In the genomic region with DNA sequence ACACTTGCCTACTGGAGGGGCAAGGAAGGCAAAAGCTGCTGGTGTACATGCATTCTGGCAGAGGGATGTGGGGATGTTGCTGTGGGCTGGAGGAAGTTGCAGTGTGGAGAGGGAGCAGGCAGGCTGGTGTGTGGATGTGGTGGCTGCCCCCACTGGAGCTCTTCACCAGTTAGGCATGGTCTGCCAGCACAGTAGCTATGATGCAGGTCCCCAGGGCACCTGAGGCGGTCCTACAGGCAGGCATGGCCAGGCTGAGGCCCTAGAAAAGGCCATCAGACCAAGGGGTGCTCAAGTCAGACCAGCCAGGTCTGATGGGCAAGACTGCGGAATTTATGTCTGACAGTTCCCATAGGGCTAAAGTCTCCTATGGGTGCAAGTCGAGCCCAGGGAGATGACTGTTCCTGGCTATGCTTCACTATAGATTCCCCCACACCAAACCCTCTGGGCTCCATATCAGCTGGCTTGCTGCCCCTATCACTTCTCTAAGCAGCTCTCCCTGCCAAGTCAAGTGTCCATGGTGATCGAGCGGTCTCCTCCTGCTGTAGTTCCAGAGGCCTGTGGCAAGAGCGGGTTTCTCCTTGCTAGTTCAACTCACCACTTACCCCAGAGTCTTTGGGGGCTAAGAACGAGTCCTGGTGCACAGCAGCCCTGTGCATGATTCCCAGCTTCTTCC, we compare ENCODE assay signal across 1 cellular context.
TF ChIP-seq lines count a peak whose summit lies in the region.

No MANE protein-coding gene starts in this region.

TF ChIP-seq in H1, 55 proteins besides CTCF, POLR2A, EP300 and RAD21:
- TF ChIP-seq SP2 (IDR thresholded peaks at IDR 0.05; ENCODE audit: low read length) = no peak
- no peak for TF ChIP-seq CHD1 (IDR thresholded peaks at IDR 0.05; ENCODE audit: low read depth, low read length)
- TF ChIP-seq, protein P1, sequence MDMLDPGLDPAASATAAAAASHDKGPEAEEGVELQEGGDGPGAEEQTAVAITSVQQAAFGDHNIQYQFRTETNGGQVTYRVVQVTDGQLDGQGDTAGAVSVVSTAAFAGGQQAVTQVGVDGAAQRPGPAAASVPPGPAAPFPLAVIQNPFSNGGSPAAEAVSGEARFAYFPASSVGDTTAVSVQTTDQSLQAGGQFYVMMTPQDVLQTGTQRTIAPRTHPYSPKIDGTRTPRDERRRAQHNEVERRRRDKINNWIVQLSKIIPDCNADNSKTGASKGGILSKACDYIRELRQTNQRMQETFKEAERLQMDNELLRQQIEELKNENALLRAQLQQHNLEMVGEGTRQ (IDR thresholded peaks at IDR 0.05; ENCODE audit: low read length) = no peak
- TF ChIP-seq, protein P2, sequence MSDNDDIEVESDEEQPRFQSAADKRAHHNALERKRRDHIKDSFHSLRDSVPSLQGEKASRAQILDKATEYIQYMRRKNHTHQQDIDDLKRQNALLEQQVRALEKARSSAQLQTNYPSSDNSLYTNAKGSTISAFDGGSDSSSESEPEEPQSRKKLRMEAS (IDR thresholded peaks at IDR 0.05) = no peak
- TF ChIP-seq, protein P3, sequence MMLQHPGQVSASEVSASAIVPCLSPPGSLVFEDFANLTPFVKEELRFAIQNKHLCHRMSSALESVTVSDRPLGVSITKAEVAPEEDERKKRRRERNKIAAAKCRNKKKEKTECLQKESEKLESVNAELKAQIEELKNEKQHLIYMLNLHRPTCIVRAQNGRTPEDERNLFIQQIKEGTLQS (IDR thresholded peaks at IDR 0.05; ENCODE audit: insufficient read depth, low read depth, low read length) = no peak
- TF ChIP-seq, protein P4, sequence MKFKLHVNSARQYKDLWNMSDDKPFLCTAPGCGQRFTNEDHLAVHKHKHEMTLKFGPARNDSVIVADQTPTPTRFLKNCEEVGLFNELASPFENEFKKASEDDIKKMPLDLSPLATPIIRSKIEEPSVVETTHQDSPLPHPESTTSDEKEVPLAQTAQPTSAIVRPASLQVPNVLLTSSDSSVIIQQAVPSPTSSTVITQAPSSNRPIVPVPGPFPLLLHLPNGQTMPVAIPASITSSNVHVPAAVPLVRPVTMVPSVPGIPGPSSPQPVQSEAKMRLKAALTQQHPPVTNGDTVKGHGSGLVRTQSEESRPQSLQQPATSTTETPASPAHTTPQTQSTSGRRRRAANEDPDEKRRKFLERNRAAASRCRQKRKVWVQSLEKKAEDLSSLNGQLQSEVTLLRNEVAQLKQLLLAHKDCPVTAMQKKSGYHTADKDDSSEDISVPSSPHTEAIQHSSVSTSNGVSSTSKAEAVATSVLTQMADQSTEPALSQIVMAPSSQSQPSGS (IDR thresholded peaks at IDR 0.05; ENCODE audit: low read length) = no peak
- TF ChIP-seq CTBP2 (IDR thresholded peaks at IDR 0.05; ENCODE audit: borderline replicate concordance, insufficient read depth, insufficient read length, low read length) = no peak
- no peak for TF ChIP-seq SRF (IDR thresholded peaks at IDR 0.05; ENCODE audit: low read depth, low read length)
- TF ChIP-seq, protein P5, sequence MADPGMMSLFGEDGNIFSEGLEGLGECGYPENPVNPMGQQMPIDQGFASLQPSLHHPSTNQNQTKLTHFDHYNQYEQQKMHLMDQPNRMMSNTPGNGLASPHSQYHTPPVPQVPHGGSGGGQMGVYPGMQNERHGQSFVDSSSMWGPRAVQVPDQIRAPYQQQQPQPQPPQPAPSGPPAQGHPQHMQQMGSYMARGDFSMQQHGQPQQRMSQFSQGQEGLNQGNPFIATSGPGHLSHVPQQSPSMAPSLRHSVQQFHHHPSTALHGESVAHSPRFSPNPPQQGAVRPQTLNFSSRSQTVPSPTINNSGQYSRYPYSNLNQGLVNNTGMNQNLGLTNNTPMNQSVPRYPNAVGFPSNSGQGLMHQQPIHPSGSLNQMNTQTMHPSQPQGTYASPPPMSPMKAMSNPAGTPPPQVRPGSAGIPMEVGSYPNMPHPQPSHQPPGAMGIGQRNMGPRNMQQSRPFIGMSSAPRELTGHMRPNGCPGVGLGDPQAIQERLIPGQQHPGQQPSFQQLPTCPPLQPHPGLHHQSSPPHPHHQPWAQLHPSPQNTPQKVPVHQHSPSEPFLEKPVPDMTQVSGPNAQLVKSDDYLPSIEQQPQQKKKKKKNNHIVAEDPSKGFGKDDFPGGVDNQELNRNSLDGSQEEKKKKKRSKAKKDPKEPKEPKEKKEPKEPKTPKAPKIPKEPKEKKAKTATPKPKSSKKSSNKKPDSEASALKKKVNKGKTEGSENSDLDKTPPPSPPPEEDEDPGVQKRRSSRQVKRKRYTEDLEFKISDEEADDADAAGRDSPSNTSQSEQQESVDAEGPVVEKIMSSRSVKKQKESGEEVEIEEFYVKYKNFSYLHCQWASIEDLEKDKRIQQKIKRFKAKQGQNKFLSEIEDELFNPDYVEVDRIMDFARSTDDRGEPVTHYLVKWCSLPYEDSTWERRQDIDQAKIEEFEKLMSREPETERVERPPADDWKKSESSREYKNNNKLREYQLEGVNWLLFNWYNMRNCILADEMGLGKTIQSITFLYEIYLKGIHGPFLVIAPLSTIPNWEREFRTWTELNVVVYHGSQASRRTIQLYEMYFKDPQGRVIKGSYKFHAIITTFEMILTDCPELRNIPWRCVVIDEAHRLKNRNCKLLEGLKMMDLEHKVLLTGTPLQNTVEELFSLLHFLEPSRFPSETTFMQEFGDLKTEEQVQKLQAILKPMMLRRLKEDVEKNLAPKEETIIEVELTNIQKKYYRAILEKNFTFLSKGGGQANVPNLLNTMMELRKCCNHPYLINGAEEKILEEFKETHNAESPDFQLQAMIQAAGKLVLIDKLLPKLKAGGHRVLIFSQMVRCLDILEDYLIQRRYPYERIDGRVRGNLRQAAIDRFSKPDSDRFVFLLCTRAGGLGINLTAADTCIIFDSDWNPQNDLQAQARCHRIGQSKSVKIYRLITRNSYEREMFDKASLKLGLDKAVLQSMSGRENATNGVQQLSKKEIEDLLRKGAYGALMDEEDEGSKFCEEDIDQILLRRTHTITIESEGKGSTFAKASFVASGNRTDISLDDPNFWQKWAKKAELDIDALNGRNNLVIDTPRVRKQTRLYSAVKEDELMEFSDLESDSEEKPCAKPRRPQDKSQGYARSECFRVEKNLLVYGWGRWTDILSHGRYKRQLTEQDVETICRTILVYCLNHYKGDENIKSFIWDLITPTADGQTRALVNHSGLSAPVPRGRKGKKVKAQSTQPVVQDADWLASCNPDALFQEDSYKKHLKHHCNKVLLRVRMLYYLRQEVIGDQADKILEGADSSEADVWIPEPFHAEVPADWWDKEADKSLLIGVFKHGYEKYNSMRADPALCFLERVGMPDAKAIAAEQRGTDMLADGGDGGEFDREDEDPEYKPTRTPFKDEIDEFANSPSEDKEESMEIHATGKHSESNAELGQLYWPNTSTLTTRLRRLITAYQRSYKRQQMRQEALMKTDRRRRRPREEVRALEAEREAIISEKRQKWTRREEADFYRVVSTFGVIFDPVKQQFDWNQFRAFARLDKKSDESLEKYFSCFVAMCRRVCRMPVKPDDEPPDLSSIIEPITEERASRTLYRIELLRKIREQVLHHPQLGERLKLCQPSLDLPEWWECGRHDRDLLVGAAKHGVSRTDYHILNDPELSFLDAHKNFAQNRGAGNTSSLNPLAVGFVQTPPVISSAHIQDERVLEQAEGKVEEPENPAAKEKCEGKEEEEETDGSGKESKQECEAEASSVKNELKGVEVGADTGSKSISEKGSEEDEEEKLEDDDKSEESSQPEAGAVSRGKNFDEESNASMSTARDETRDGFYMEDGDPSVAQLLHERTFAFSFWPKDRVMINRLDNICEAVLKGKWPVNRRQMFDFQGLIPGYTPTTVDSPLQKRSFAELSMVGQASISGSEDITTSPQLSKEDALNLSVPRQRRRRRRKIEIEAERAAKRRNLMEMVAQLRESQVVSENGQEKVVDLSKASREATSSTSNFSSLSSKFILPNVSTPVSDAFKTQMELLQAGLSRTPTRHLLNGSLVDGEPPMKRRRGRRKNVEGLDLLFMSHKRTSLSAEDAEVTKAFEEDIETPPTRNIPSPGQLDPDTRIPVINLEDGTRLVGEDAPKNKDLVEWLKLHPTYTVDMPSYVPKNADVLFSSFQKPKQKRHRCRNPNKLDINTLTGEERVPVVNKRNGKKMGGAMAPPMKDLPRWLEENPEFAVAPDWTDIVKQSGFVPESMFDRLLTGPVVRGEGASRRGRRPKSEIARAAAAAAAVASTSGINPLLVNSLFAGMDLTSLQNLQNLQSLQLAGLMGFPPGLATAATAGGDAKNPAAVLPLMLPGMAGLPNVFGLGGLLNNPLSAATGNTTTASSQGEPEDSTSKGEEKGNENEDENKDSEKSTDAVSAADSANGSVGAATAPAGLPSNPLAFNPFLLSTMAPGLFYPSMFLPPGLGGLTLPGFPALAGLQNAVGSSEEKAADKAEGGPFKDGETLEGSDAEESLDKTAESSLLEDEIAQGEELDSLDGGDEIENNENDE (IDR thresholded peaks at IDR 0.05; ENCODE audit: insufficient replicate concordance, low read length) = no peak
- no peak for TF ChIP-seq TAF1 (IDR thresholded peaks at IDR 0.05; ENCODE audit: low read depth, low read length)
- no peak for TF ChIP-seq ASH2L (IDR thresholded peaks at IDR 0.05; ENCODE audit: low read length)
- no peak for TF ChIP-seq CREB1 (IDR thresholded peaks at IDR 0.05)
- no peak for TF ChIP-seq RFX5 (IDR thresholded peaks at IDR 0.05; ENCODE audit: borderline replicate concordance, low read depth, low read length)
